ENCODE assay signal across 26 cellular contexts in genomic region chr16:66014221-66014620, GRCh38.
"Had no signal": no experiment of that assay in that cellular context is flagged by ENCODE, and none has a peak within 500 bp of the region (broad histone marks: within the 10 kb centered on the region; RNA-seq: fewer than 3 reads in every experiment).

No MANE protein-coding gene starts in this region.

- H3K4me3 Mint-ChIP-seq: memory B cell; naive thymus-derived CD4-positive, alpha-beta T cell; natural killer cell treated with Interleukin-12 subunit alpha and Interleukin-12 subunit beta and Interleukin-15 and Interleukin-18, amount 100 ng/mL, for 72 hours; stimulated activated naive B cell treated with anti-CD40 and anti-IgM and Interleukin-4, amounts not matched to agents 10 μg/mL and 1 μg/mL and 100 μg/mL, for 72 hours; stimulated activated naive CD8-positive, alpha-beta T cell treated with anti-CD3 and anti-CD28 coated beads, Interleukin-15, Interleukin-2, amounts not matched to agents 100 ng/mL and 50 ng/mL, for 24 hours had no signal

- H3K4me3 ChIP-seq: left ventricle myocardium inferior, lung, mucosa of descending colon, pancreas, prostate gland, skin epidermis, suprapubic skin, thoracic aorta, tibial artery, upper lobe of right lung had no signal

- H3K9me3 Mint-ChIP-seq: natural killer cell treated with Interleukin-12 subunit alpha and Interleukin-12 subunit beta and Interleukin-15 and Interleukin-18, amount 100 ng/mL, for 72 hours; stimulated activated naive B cell treated with anti-CD40 and anti-IgM and Interleukin-4, amounts not matched to agents 10 μg/mL and 1 μg/mL and 100 μg/mL, for 72 hours; stimulated activated naive CD8-positive, alpha-beta T cell treated with anti-CD3 and anti-CD28 coated beads, Interleukin-15, Interleukin-2, amounts not matched to agents 100 ng/mL and 50 ng/mL, for 24 hours had no signal

- H3K36me3 Mint-ChIP-seq: memory B cell; naive thymus-derived CD4-positive, alpha-beta T cell; natural killer cell treated with Interleukin-12 subunit alpha and Interleukin-12 subunit beta and Interleukin-15 and Interleukin-18, amount 100 ng/mL, for 72 hours; stimulated activated naive B cell treated with anti-CD40 and anti-IgM and Interleukin-4, amounts not matched to agents 10 μg/mL and 1 μg/mL and 100 μg/mL, for 72 hours had no signal

- H3K4me1 ChIP-seq: left ventricle myocardium inferior, pancreas, prostate gland, suprapubic skin, tibial artery, upper lobe of right lung had no signal

- H3K27ac Mint-ChIP-seq: memory B cell; naive thymus-derived CD4-positive, alpha-beta T cell; natural killer cell treated with Interleukin-12 subunit alpha and Interleukin-12 subunit beta and Interleukin-15 and Interleukin-18, amount 100 ng/mL, for 72 hours; stimulated activated naive B cell treated with anti-CD40 and anti-IgM and Interleukin-4, amounts not matched to agents 10 μg/mL and 1 μg/mL and 100 μg/mL, for 72 hours; stimulated activated naive CD8-positive, alpha-beta T cell treated with anti-CD3 and anti-CD28 coated beads, Interleukin-15, Interleukin-2, amounts not matched to agents 100 ng/mL and 50 ng/mL, for 24 hours had no signal

- DNase-seq: islet precursor cell; left ventricle myocardium inferior; midbrain; mucosa of descending colon; naive thymus-derived CD4-positive, alpha-beta T cell; pancreas; posterior cingulate gyrus; retina; right cardiac atrium; stimulated activated CD4-positive, alpha-beta T cell treated with anti-CD3 and anti-CD28 coated beads, Interleukin-12 subunit alpha, Interleukin-12 subunit beta, amount 100 ng/mL, for 4 hours; stimulated activated CD4-positive, alpha-beta T cell treated with anti-CD3 and anti-CD28 coated beads, Interleukin-15, amount 100 ng/mL, for 24 hours; stimulated activated CD4-positive, alpha-beta T cell treated with anti-CD3 and anti-CD28 coated beads, Interleukin-2, amount 100 ng/mL, for 24 hours; stimulated activated CD4-positive, alpha-beta T cell treated with anti-CD3 and anti-CD28 coated beads, Interleukin-4, amount 100 ng/mL, for 1 hour; stimulated activated naive B cell treated with anti-CD40 and anti-IgM and Interleukin-4, amounts not matched to agents 10 μg/mL and 1 μg/mL and 100 μg/mL, for 72 hours; tibial artery; trophoblast cell; upper lobe of right lung had no signal

- H3K27me3 Mint-ChIP-seq: stimulated activated naive CD8-positive, alpha-beta T cell treated with anti-CD3 and anti-CD28 coated beads, Interleukin-15, Interleukin-2, amounts not matched to agents 100 ng/mL and 50 ng/mL, for 24 hours had no signal

- H3K27ac ChIP-seq: left ventricle myocardium inferior, pancreas, prostate gland, skin epidermis, suprapubic skin, thoracic aorta, tibial artery, upper lobe of right lung had no signal

- H3K9me3 ChIP-seq: left ventricle myocardium inferior, mucosa of descending colon, pancreas, prostate gland, suprapubic skin, thoracic aorta, tibial artery, upper lobe of right lung had no signal

- H3K27me3 ChIP-seq: pancreas, suprapubic skin, tibial artery, upper lobe of right lung had no signal

- FAIRE-seq: pancreas, urothelium cell line had no signal

- H3K36me3 ChIP-seq: left ventricle myocardium inferior, pancreas, prostate gland, suprapubic skin, thoracic aorta, tibial artery, upper lobe of right lung had no signal

- H3K4me1 Mint-ChIP-seq: memory B cell; naive thymus-derived CD4-positive, alpha-beta T cell; stimulated activated naive B cell treated with anti-CD40 and anti-IgM and Interleukin-4, amounts not matched to agents 10 μg/mL and 1 μg/mL and 100 μg/mL, for 72 hours had no signal
